13 cellular contexts compared by ENCODE assay signal in genomic region chr15:76181705-76182107, GRCh38.
DNase-seq lines count a peak whose midpoint lies in the region; ATAC-seq and TF ChIP-seq lines count a peak whose summit lies in the region.
"Had no signal": no experiment of that assay in that cellular context is flagged by ENCODE, and none has a peak within 500 bp of the region (broad histone marks: within the 10 kb centered on the region; RNA-seq: fewer than 3 reads in every experiment).

No MANE protein-coding gene starts in this region.

- WGBS in right lobe of liver (ENCODE audit: insufficient coverage, low coverage, low lambda C conversion rate, missing lambda C conversion rate): 66% methylated on average over 7 of the region's 9 CpGs

- intact Hi-C loops in right lobe of liver (cut with DNase I): no loop called here

- H3K4me3 ChIP-seq in right lobe of liver (no peak overlapping the region), HAP-1 (no peak overlapping the region)
- H3K4me3 ChIP-seq: ascending aorta had no signal

- H3K27me3 Mint-ChIP-seq in activated T-helper 17 cell treated with anti-CD3 and anti-CD28 coated beads, Interleukin-2, amount 50 U/mL, for 72 hours: peaks cover 35% of the 10 kb centered on the region
- H3K27me3 Mint-ChIP-seq in stimulated activated naive CD8-positive, alpha-beta T cell treated with anti-CD3 and anti-CD28 coated beads, Interleukin-15, Interleukin-2, amounts not matched to agents 100 ng/mL and 50 ng/mL, for 24 hours: peaks cover 51% of the 10 kb centered on the region

- DNase-seq in activated T-cell treated with anti-CD3 and anti-CD28 coated beads for 24 hours (ENCODE audit: low read depth): peak; percentile 21
- DNase-seq in activated T-cell treated with anti-CD3 and anti-CD28 coated beads, Interleukin-2, amount 50 U/mL, for 1 hour: no peak
- no peak for DNase-seq in NCI-H1694 (lab: John Stamatoyannopoulos, UW)
- DNase-seq in right lobe of liver: no peak
- no peak for DNase-seq in HAP-1 (ENCODE audit: low spot score in 2 of 2)
- DNase-seq: EL; NK-92 treated with Interleukin-12 subunit alpha and Interleukin-12 subunit beta, amount 100 ng/mL, for 24 hours; nucleus accumbens had no signal

- H3K4me1 Mint-ChIP-seq in activated T-helper 17 cell treated with anti-CD3 and anti-CD28 coated beads, Interleukin-2, amount 50 U/mL, for 72 hours: peaks cover 13% of the 10 kb centered on the region
- H3K4me1 Mint-ChIP-seq in stimulated activated naive CD8-positive, alpha-beta T cell treated with anti-CD3 and anti-CD28 coated beads, Interleukin-15, Interleukin-2, amounts not matched to agents 100 ng/mL and 50 ng/mL, for 24 hours (ENCODE audit: low read depth): peaks cover 9% of the 10 kb centered on the region

- ATAC-seq in HG02981 (IDR thresholded peaks at IDR 0.05; ENCODE audit: unreplicated experiment) (peak; percentile 46), right lobe of liver (no peak)
- peak; percentile 94 for ATAC-seq in activated T-helper 17 cell treated with anti-CD3 and anti-CD28 coated beads, Interleukin-2, amount 50 U/mL, for 72 hours (replicated peaks)

- peak overlapping the region; percentile 85 for H3K27ac Mint-ChIP-seq in activated T-helper 17 cell treated with anti-CD3 and anti-CD28 coated beads, Interleukin-2, amount 50 U/mL, for 72 hours
- H3K27ac Mint-ChIP-seq in stimulated activated naive CD8-positive, alpha-beta T cell treated with anti-CD3 and anti-CD28 coated beads, Interleukin-15, Interleukin-2, amounts not matched to agents 100 ng/mL and 50 ng/mL, for 24 hours: peak overlapping the region; percentile 49

- H3K4me3 Mint-ChIP-seq in activated T-helper 17 cell treated with anti-CD3 and anti-CD28 coated beads, Interleukin-2, amount 50 U/mL, for 72 hours: peak overlapping the region; percentile 57
- peak overlapping the region; percentile 56 for H3K4me3 Mint-ChIP-seq in stimulated activated naive CD8-positive, alpha-beta T cell treated with anti-CD3 and anti-CD28 coated beads, Interleukin-15, Interleukin-2, amounts not matched to agents 100 ng/mL and 50 ng/mL, for 24 hours

- TF ChIP-seq POLR2A in right lobe of liver (IDR thresholded peaks at IDR 0.05): no peak

- H3K9me3 ChIP-seq in right lobe of liver (no peaks in the 10 kb centered on the region), HAP-1 (no peaks in the 10 kb centered on the region)
- H3K9me3 ChIP-seq: ascending aorta had no signal

- H3K27ac ChIP-seq in right lobe of liver: no peak overlapping the region
- H3K27ac ChIP-seq: ascending aorta, epithelial cell of prostate had no signal

- TF ChIP-seq CTCF in right lobe of liver (IDR thresholded peaks at IDR 0.05): no peak

- H3K4me1 ChIP-seq in right lobe of liver (no peaks in the 10 kb centered on the region), HAP-1 (no peaks in the 10 kb centered on the region)

- in situ Hi-C loops in HAP-1 (cut with MboI; ENCODE audit: low sequenced_read_pairs): no loop called here

- no peaks in the 10 kb centered on the region for H3K27me3 ChIP-seq in right lobe of liver
- H3K27me3 ChIP-seq in HAP-1 (ENCODE audit: low read depth): peaks cover 2% of the 10 kb centered on the region; the same call in 1 of the 2 replicates
- H3K27me3 ChIP-seq: ascending aorta had no signal

- no peaks in the 10 kb centered on the region for H3K9me3 Mint-ChIP-seq in activated T-helper 17 cell treated with anti-CD3 and anti-CD28 coated beads, Interleukin-2, amount 50 U/mL, for 72 hours
- no peaks in the 10 kb centered on the region for H3K9me3 Mint-ChIP-seq in stimulated activated naive CD8-positive, alpha-beta T cell treated with anti-CD3 and anti-CD28 coated beads, Interleukin-15, Interleukin-2, amounts not matched to agents 100 ng/mL and 50 ng/mL, for 24 hours

- H3K36me3 ChIP-seq in right lobe of liver (no peaks in the 10 kb centered on the region), HAP-1 (replicated peaks) (0 out of 2 replicates have a peak, but pooled peaks cover 3% of the 10 kb centered on the region)
- H3K36me3 ChIP-seq: ascending aorta had no signal

- H3K36me3 Mint-ChIP-seq in activated T-helper 17 cell treated with anti-CD3 and anti-CD28 coated beads, Interleukin-2, amount 50 U/mL, for 72 hours (ENCODE audit: low read depth): no peaks in the 10 kb centered on the region
- H3K36me3 Mint-ChIP-seq in stimulated activated naive CD8-positive, alpha-beta T cell treated with anti-CD3 and anti-CD28 coated beads, Interleukin-15, Interleukin-2, amounts not matched to agents 100 ng/mL and 50 ng/mL, for 24 hours (ENCODE audit: low read depth): no peaks in the 10 kb centered on the region

Comparison
In these comparisons a context has a peak if more than half of its experiments do, and no peak if none do; other contexts are left out.
1. ATAC-seq: peak in HG02981 (single experiment) and activated T-helper 17 cell treated with anti-CD3 and anti-CD28 coated beads, Interleukin-2, amount 50 U/mL, for 72 hours (single experiment); none in right lobe of liver (0 of 4).